In the genomic region with DNA sequence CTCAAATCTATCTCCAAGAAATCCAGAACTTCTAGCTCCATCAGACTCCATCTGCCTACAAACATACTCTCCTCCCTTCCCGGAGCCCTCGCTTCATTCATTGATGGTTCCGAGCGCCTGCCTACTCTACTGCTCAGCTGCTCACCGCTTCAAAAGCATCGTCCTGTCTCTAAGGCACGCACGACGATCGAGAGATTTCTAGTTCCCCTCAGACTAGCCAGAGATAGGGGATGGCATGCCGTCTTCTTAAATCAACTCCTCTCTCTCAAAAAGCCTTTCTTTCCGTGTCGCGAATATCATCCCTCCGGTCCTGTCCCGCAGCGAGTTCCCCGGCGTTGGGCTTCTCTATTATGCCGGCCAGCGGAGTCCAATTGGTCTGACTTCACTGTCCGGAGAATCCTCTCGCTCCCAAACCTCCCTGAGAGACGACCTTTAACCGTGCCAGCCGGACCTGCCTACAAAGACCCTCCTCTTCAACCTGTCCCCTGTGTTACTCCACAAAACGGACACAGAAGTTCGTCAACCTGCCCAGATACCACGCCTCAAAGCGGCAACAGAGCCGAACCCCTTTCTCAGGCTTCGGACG, we compare ENCODE assay signal across 8 cellular contexts. TPM values are rescaled to one million over a fixed set of nuclear protein-coding genes. Genes with fewer than 3 reads are reported as not detected.
DNase-seq lines count a peak whose midpoint lies in the region; ATAC-seq and FAIRE-seq lines count a peak whose summit lies in the region.

No MANE protein-coding gene starts in this region.

- H3K27me3 ChIP-seq in SJCRH30 (no peaks in the 10 kb centered on the region), muscle layer of duodenum (ENCODE audit: low read depth, low read length) (no peaks in the 10 kb centered on the region)
- no peaks in the 10 kb centered on the region for H3K27me3 ChIP-seq in effector memory CD4-positive, alpha-beta T cell (replicated peaks; ENCODE audit: control insufficient read depth, insufficient read depth, low read length, poor library complexity, severe bottlenecking)

- peak overlapping the region; percentile 67 for H3K27ac ChIP-seq in SJCRH30
- peak overlapping the region; percentile 84 for H3K27ac ChIP-seq in effector memory CD4-positive, alpha-beta T cell (ENCODE audit: insufficient read depth, low read length, poor library complexity, severe bottlenecking)
- peak overlapping the region; percentile 96 for H3K27ac ChIP-seq in muscle layer of duodenum (ENCODE audit: low read length)

- ATAC-seq in HG03135 (IDR thresholded peaks at IDR 0.05; ENCODE audit: unreplicated experiment) (no peak), HG02840 (IDR thresholded peaks at IDR 0.05; ENCODE audit: low FRiP score, unreplicated experiment) (no peak)

- peak overlapping the region; percentile 71 for H3K4me3 ChIP-seq in SJCRH30
- H3K4me3 ChIP-seq in effector memory CD4-positive, alpha-beta T cell (ENCODE audit: insufficient read depth, low read depth, low read length, poor library complexity, severe bottlenecking): peak overlapping the region; percentile 97
- H3K4me3 ChIP-seq in muscle layer of duodenum (ENCODE audit: low read depth in 1 of 2, low read length in 2 of 2): peak overlapping the region; percentile 95 to 99

- H3K9me3 ChIP-seq in SJCRH30 (replicated peaks) (no peaks in the 10 kb centered on the region), muscle layer of duodenum (ENCODE audit: control insufficient read depth in 1 of 2, low read length in 2 of 2) (no peaks in the 10 kb centered on the region)
- no peaks in the 10 kb centered on the region for H3K9me3 ChIP-seq in effector memory CD4-positive, alpha-beta T cell (ENCODE audit: control insufficient read depth, low read length)

- no peak for FAIRE-seq in GM19239 (lab: Jason Lieb, UNC)

- DNase-seq in stimulated activated CD4-positive, alpha-beta T cell treated with anti-CD3 and anti-CD28 coated beads, Interleukin-4, amount 100 ng/mL, for 24 hours: peak; percentile 36
- DNase-seq in stimulated activated CD4-positive, alpha-beta T cell treated with anti-CD3 and anti-CD28 coated beads, Interleukin-4, amount 100 ng/mL, for 1 hour: no peak
- peak; percentile 27 to 43 for DNase-seq in SJCRH30
- DNase-seq in effector memory CD4-positive, alpha-beta T cell: no peak
- DNase-seq in GM19239 (ENCODE audit: insufficient read length, low spot score): no peak

- H3K36me3 ChIP-seq in SJCRH30 (peaks cover 49% of the 10 kb centered on the region), muscle layer of duodenum (ENCODE audit: control insufficient read depth in 1 of 2, insufficient read depth in 2 of 2, low read length in 2 of 2) (peaks cover 35 to 61% of the 10 kb centered on the region in 2 donors)
- peaks cover 35% of the 10 kb centered on the region for H3K36me3 ChIP-seq in effector memory CD4-positive, alpha-beta T cell (ENCODE audit: control insufficient read depth, insufficient read depth, low read length)

- H3K4me1 ChIP-seq in SJCRH30 (peaks cover 3% of the 10 kb centered on the region; the same call in 1 of the 2 replicates), muscle layer of duodenum (ENCODE audit: control insufficient read depth in 1 of 2, insufficient read depth in 2 of 2, low read length in 2 of 2) (peaks cover 3 to 30% of the 10 kb centered on the region in 2 donors)
- peaks cover 18% of the 10 kb centered on the region for H3K4me1 ChIP-seq in effector memory CD4-positive, alpha-beta T cell (ENCODE audit: control insufficient read depth, insufficient read depth, low read length, poor library complexity, severe bottlenecking)

RNA-seq across cellular contexts. Expression of a gene that starts 0.6 kb away (rescaled TPM):
- total RNA-seq in SJCRH30 (2014; rRNA removed; shearing (Covaris generic)): 2,270 and 2,323 TPM in 2 replicates

RNA-seq across cellular contexts. Expression of a gene that starts 18.2 kb away (rescaled TPM):
- total RNA-seq in SJCRH30 (2014; rRNA removed; shearing (Covaris generic)): 8.8 and 9.1 TPM in 2 replicates

RNA-seq across cellular contexts. Expression of a gene that starts 26.5 kb away (rescaled TPM):
- total RNA-seq in SJCRH30 (2014; rRNA removed; shearing (Covaris generic)): 10.3 and 10.9 TPM in 2 replicates

RNA-seq across cellular contexts. Expression of a gene that starts 28.6 kb away (rescaled TPM):
- 106 and 107 TPM in 2 replicates for total RNA-seq in SJCRH30 (2014; rRNA removed; shearing (Covaris generic))

RNA-seq across cellular contexts. Expression of a gene that starts 39.5 kb away (rescaled TPM):
- total RNA-seq in SJCRH30 (2014; rRNA removed; shearing (Covaris generic)): 5.8 and 8.9 TPM in 2 replicates

Comparison
In these comparisons a context has a peak if more than half of its experiments do, and no peak if none do; other contexts are left out.
1. DNase-seq: peak in stimulated activated CD4-positive, alpha-beta T cell treated with anti-CD3 and anti-CD28 coated beads, Interleukin-4, amount 100 ng/mL, for 24 hours (single experiment) and SJCRH30 (2 of 2); none in stimulated activated CD4-positive, alpha-beta T cell treated with anti-CD3 and anti-CD28 coated beads, Interleukin-4, amount 100 ng/mL, for 1 hour (single experiment), effector memory CD4-positive, alpha-beta T cell (0 of 3) and GM19239 (single experiment).
2. Peak in every context shown above with its lines, with median percentiles within 50 percentile points of each other: H3K27ac ChIP-seq and H3K4me3 ChIP-seq.